ENCODE assay signal across 27 cellular contexts in the genomic region with DNA sequence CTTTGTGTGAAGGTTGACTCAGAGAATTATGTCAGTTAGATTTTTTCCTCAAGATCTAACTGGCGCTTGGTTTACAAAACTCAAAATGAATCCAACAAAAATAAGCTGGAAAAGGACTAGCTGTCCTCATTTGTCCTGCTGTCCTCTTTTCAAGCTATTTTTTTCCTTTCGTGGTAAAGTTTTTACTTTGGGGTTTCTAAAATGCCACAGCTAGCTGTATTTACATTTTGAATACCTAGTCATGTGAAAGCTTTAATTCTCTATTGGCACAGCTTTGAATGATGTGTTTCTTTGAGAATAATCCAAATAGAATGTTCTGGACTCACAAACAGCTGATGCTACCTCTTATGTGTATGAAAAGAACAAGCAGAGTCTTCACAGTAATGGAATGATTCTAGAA.
DNase-seq lines count a peak whose midpoint lies in the region; ATAC-seq and TF ChIP-seq lines count a peak whose summit lies in the region.
"Had no signal": no experiment of that assay in that cellular context is flagged by ENCODE, and none has a peak within 500 bp of the region (broad histone marks: within the 10 kb centered on the region; RNA-seq: fewer than 3 reads in every experiment).

No MANE protein-coding gene starts in this region.

- no peak for TF ChIP-seq CTCF in chondrocyte (IDR thresholded peaks at IDR 0.05)
- TF ChIP-seq CTCF in gastrocnemius medialis (IDR thresholded peaks at IDR 0.05 in 4 of 5, conservative IDR thresholded peaks at IDR 0.05 in 1 of 5), result no peak

- TF ChIP-seq POLR2A in gastrocnemius medialis (IDR thresholded peaks at IDR 0.05), result no peak

- no peak overlapping the region for H3K4me3 ChIP-seq in gastrocnemius medialis
- H3K4me3 ChIP-seq: BLaER1 treated with 17β-estradiol and CSF1 and Interleukin-3, amounts not matched to agents 10 nM and 100 nM; GM23248; K562; SJCRH30 had no signal

- no peaks in the 10 kb centered on the region for H3K36me3 ChIP-seq in gastrocnemius medialis
- H3K36me3 ChIP-seq: BLaER1 treated with 17β-estradiol and CSF1 and Interleukin-3, amounts not matched to agents 10 nM and 100 nM; SJCRH30 had no signal

- H3K27me3 ChIP-seq in gastrocnemius medialis, result no peaks in the 10 kb centered on the region
- H3K27me3 ChIP-seq: BLaER1 treated with 17β-estradiol and CSF1 and Interleukin-3, amounts not matched to agents 10 nM and 100 nM; SJCRH30 had no signal

- in situ Hi-C loops in gastrocnemius medialis (cut with MboI; ENCODE audit: low sequenced_read_pairs in 4 of 4), result no loop called here

- H3K9me3 Mint-ChIP-seq in chondrocyte (ENCODE audit: low read depth), result peaks cover 13% of the 10 kb centered on the region

- no peak overlapping the region for H3K4me3 Mint-ChIP-seq in chondrocyte (ENCODE audit: unreplicated experiment)
- H3K4me3 Mint-ChIP-seq: CD4-positive, alpha-beta memory T cell had no signal

- H3K4me1 Mint-ChIP-seq in chondrocyte (ENCODE audit: low read depth), result peaks cover 22% of the 10 kb centered on the region
- H3K4me1 Mint-ChIP-seq: CD4-positive, alpha-beta memory T cell had no signal

- H3K27me3 Mint-ChIP-seq in chondrocyte (ENCODE audit: low read depth), result no peaks in the 10 kb centered on the region

- no peak for ATAC-seq in gastrocnemius medialis
- ATAC-seq: HepG2, K562 had no signal

- intact Hi-C loops in gastrocnemius medialis (cut with DNase I; ENCODE audit: low total_unique reads), result no loop called here

- H3K4me1 ChIP-seq in gastrocnemius medialis, result no peaks in the 10 kb centered on the region
- H3K4me1 ChIP-seq: BLaER1 treated with 17β-estradiol and CSF1 and Interleukin-3, amounts not matched to agents 10 nM and 100 nM; Caco-2; SJCRH30 had no signal

- peaks cover 5% of the 10 kb centered on the region for H3K36me3 Mint-ChIP-seq in chondrocyte (ENCODE audit: low read depth)
- H3K36me3 Mint-ChIP-seq: CD4-positive, alpha-beta memory T cell had no signal

- H3K27ac ChIP-seq in gastrocnemius medialis, result no peak overlapping the region
- H3K27ac ChIP-seq: BLaER1 treated with 17β-estradiol and CSF1 and Interleukin-3, amounts not matched to agents 10 nM and 100 nM; GM23248; HL-60; SJCRH30 had no signal

- DNase-seq in LHCN-M2 (ENCODE audit: low read depth) (peak; percentile 34), chondrocyte (ENCODE audit: low spot score) (no peak), globus pallidus (ENCODE audit: low spot score) (peak; percentile 3), stromal cell of bone marrow (ENCODE audit: low read depth) (peak; percentile 6), LoVo (ENCODE audit: low spot score) (no peak), dedifferentiated amniotic fluid mesenchymal stem cell (ENCODE audit: extremely low spot score) (no peak), gastrocnemius medialis (no peak)
- no peak for DNase-seq in activated naive CD4-positive, alpha-beta T cell (lab: John Stamatoyannopoulos, UW)
- DNase-seq: 8988T; Caco-2; CD4-positive, alpha-beta memory T cell; DMS 273 treated with DMSO at 0.1 percent for 48 hours; DMS79 treated with DMSO at 0.1 percent for 48 hours; GM23248; HCEC 1CT; NCI-H1105; NCI-H146; NCI-H2029; NCI-H2227 treated with DMSO at 0.1 percent for 48 hours; NCI-H524; NCI-H774; NK-92 treated with Interleukin-12 subunit alpha and Interleukin-12 subunit beta, amount 100 ng/mL, for 24 hours; SJCRH30 had no signal

- H3K27ac Mint-ChIP-seq in chondrocyte (ENCODE audit: unreplicated experiment), result peak overlapping the region; percentile 70
- H3K27ac Mint-ChIP-seq: CD4-positive, alpha-beta memory T cell had no signal

- H3K9me3 ChIP-seq in gastrocnemius medialis, result no peaks in the 10 kb centered on the region
- H3K9me3 ChIP-seq: Caco-2, SJCRH30 had no signal

Comparison
In these comparisons a context has a peak if more than half of its experiments do, and no peak if none do; other contexts are left out.
1. DNase-seq: peak in LHCN-M2 (single experiment), globus pallidus (single experiment) and stromal cell of bone marrow (single experiment); none in chondrocyte (single experiment), activated naive CD4-positive, alpha-beta T cell (0 of 4), LoVo (single experiment), dedifferentiated amniotic fluid mesenchymal stem cell (single experiment) and gastrocnemius medialis (0 of 2).